In genomic region chr2:86039178-86039962, GRCh38 we compare ENCODE assay signal across 13 cellular contexts.
DNase-seq lines count a peak whose midpoint lies in the region; ATAC-seq and TF ChIP-seq lines count a peak whose summit lies in the region.
"Had no signal": no experiment of that assay in that cellular context is flagged by ENCODE, and none has a peak within 500 bp of the region (broad histone marks: within the 10 kb centered on the region; RNA-seq: fewer than 3 reads in every experiment).

No MANE protein-coding gene starts in this region.

- peaks cover 27% of the 10 kb centered on the region for H3K36me3 Mint-ChIP-seq in CD8-positive, alpha-beta T cell
- H3K36me3 Mint-ChIP-seq in central memory CD8-positive, alpha-beta T cell (ENCODE audit: insufficient read depth): peaks cover 41% of the 10 kb centered on the region

- no peak overlapping the region for H3K4me3 ChIP-seq in CD8-positive, alpha-beta T cell (ENCODE audit: low read depth, low read length)
- H3K4me3 ChIP-seq in MM.1S (ENCODE audit: low read length) (no peak overlapping the region), ovary (no peak overlapping the region)
- H3K4me3 ChIP-seq: GM12878 had no signal

- 96 to 98% (median 97%) methylated on average over 9 of the region's 9 CpGs for WGBS in ovary, 3 donors

- DNase-seq in CD8-positive, alpha-beta T cell: peak in 3 of 7 experiments; percentile 14 to 63 (median 37)
- DNase-seq in MM.1S (no peak), ovary (peak in 4 of 5 donors; percentile 10 to 26 (median 12)), erythroblast (lab: John Stamatoyannopoulos, UW) (no peak), EL (no peak)
- no peak for DNase-seq in central memory CD8-positive, alpha-beta T cell (ENCODE audit: low spot score in 2 of 2)
- DNase-seq in stimulated activated CD4-positive, alpha-beta T cell treated with anti-CD3 and anti-CD28 coated beads, Interleukin-15, amount 100 ng/mL, for 24 hours: no peak
- DNase-seq: NCI-H1092, NCI-H526 treated with DMSO at 0.1 percent for 48 hours had no signal

- no peaks in the 10 kb centered on the region for H3K9me2 ChIP-seq in MM.1S (replicated peaks; ENCODE audit: insufficient read depth, low read length)

- peaks cover 7% of the 10 kb centered on the region; the same call in 1 of the 2 replicates for H3K79me2 ChIP-seq in MM.1S (ENCODE audit: low read length)
- H3K79me2 ChIP-seq: parathyroid adenoma had no signal

- H3K9me3 Mint-ChIP-seq in CD8-positive, alpha-beta T cell: no peaks in the 10 kb centered on the region
- no peaks in the 10 kb centered on the region for H3K9me3 Mint-ChIP-seq in central memory CD8-positive, alpha-beta T cell
- H3K9me3 Mint-ChIP-seq: type B pancreatic cell had no signal

- peak overlapping the region; percentile 100 for H3K27ac Mint-ChIP-seq in CD8-positive, alpha-beta T cell
- peak overlapping the region; percentile 100 for H3K27ac Mint-ChIP-seq in central memory CD8-positive, alpha-beta T cell (ENCODE audit: low read depth)

- H3K4me2 ChIP-seq in MM.1S (ENCODE audit: low read depth, low read length): no peak overlapping the region

- CTCF ChIA-PET in CD8-positive, alpha-beta T cell (lab: Charles Lee): interaction anchor here (0.6 to 2.0 kb wide), 8 partner anchors 8 to 213 kb away, joined by 3 to 7 read pairs (median 4); partner anchors contain the start of gene ST3GAL5

- no peak overlapping the region for H3K9ac ChIP-seq in MM.1S (ENCODE audit: low read length)
- H3K9ac ChIP-seq: parathyroid adenoma had no signal

- H3F3A ChIP-seq in MM.1S (ENCODE audit: insufficient read depth, low read length): peaks cover 42% of the 10 kb centered on the region

- intact Hi-C loops in CD8-positive, alpha-beta T cell (cut with DNase I, micrococcal nuclease): loop anchor here (2.0 to 10.0 kb wide), 7 partner anchors 42 to 755 kb away; partner anchors contain the start of genes IMMT (in 2 of the 2), KDM3A (in 2 of the 2), MRPL35 (in 2 of the 2) and CD8A (in 1 of the 2)
- intact Hi-C loops in ovary (cut with DNase I): no loop called here

- no peak overlapping the region for H2AFZ ChIP-seq in MM.1S (ENCODE audit: low read length)
- H2AFZ ChIP-seq: parathyroid adenoma had no signal

- H4K20me1 ChIP-seq in MM.1S (ENCODE audit: insufficient read depth, low read length): no peaks in the 10 kb centered on the region

- no peaks in the 10 kb centered on the region for H3K27me3 ChIP-seq in CD8-positive, alpha-beta T cell (ENCODE audit: insufficient read depth, low read length)
- H3K27me3 ChIP-seq in MM.1S (replicated peaks; ENCODE audit: insufficient read depth, low read length) (no peaks in the 10 kb centered on the region), ovary (no peaks in the 10 kb centered on the region)

- no peak for ATAC-seq in CD8-positive, alpha-beta T cell
- ATAC-seq in central memory CD8-positive, alpha-beta T cell (replicated peaks; ENCODE audit: extremely low read depth, poor library complexity, severe bottlenecking): no peak
- ATAC-seq in GM21619 (IDR thresholded peaks at IDR 0.05; ENCODE audit: unreplicated experiment): no peak

- no peak for TF ChIP-seq EP300 in ovary (IDR thresholded peaks at IDR 0.05)

- peak overlapping the region; percentile 93 for H3K27ac ChIP-seq in CD8-positive, alpha-beta T cell (ENCODE audit: low read depth, low read length)
- peak overlapping the region; percentile 99 for H3K27ac ChIP-seq in MM.1S (ENCODE audit: low read length)
- H3K27ac ChIP-seq in ovary: no peak overlapping the region
- H3K27ac ChIP-seq: parathyroid adenoma had no signal

- TF ChIP-seq CTCF in CD8-positive, alpha-beta T cell (IDR thresholded peaks at IDR 0.05): no peak
- TF ChIP-seq CTCF in MM.1S (IDR thresholded peaks at IDR 0.05; ENCODE audit: low read length): no peak
- no peak for TF ChIP-seq CTCF in ovary (IDR thresholded peaks at IDR 0.05)

- TF ChIP-seq POLR2A in ovary (IDR thresholded peaks at IDR 0.05) (no peak), erythroblast (IDR thresholded peaks at IDR 0.05; ENCODE audit: low read length) (no peak)

- peaks cover 74% of the 10 kb centered on the region for H3K4me1 Mint-ChIP-seq in CD8-positive, alpha-beta T cell (ENCODE audit: low read depth)
- H3K4me1 Mint-ChIP-seq in central memory CD8-positive, alpha-beta T cell: peaks cover 67% of the 10 kb centered on the region

- peaks cover 75% of the 10 kb centered on the region for H3K4me1 ChIP-seq in CD8-positive, alpha-beta T cell (ENCODE audit: insufficient read depth, low read length)
- H3K4me1 ChIP-seq in MM.1S (ENCODE audit: low read length) (peaks cover 50% of the 10 kb centered on the region), ovary (ENCODE audit: insufficient read depth) (peaks cover 21% of the 10 kb centered on the region)
- H3K4me1 ChIP-seq: parathyroid adenoma had no signal

- POLR2A ChIA-PET in CD8-positive, alpha-beta T cell (lab: Charles Lee): interaction anchor here (1.0 to 1.7 kb wide), 4 partner anchors 29 to 186 kb away, joined by 3 to 6 read pairs (median 4); no protein-coding TSS in a partner anchor

- H3K36me3 ChIP-seq in CD8-positive, alpha-beta T cell (ENCODE audit: insufficient read depth, low read length): peaks cover 9% of the 10 kb centered on the region
- H3K36me3 ChIP-seq in MM.1S (replicated peaks; ENCODE audit: insufficient read depth, low read length) (peaks cover 6% of the 10 kb centered on the region; the same call in 1 of the 2 replicates), ovary (no peaks in the 10 kb centered on the region)

- no peaks in the 10 kb centered on the region for H3K27me3 Mint-ChIP-seq in CD8-positive, alpha-beta T cell (ENCODE audit: low read depth)
- H3K27me3 Mint-ChIP-seq in central memory CD8-positive, alpha-beta T cell: no peaks in the 10 kb centered on the region
- H3K27me3 Mint-ChIP-seq: type B pancreatic cell had no signal

- H3K4me3 Mint-ChIP-seq in CD8-positive, alpha-beta T cell: no peak overlapping the region
- peak overlapping the region; percentile 80 for H3K4me3 Mint-ChIP-seq in central memory CD8-positive, alpha-beta T cell
- H3K4me3 Mint-ChIP-seq: type B pancreatic cell had no signal

- H3K9me3 ChIP-seq in CD8-positive, alpha-beta T cell (ENCODE audit: low read length): no peaks in the 10 kb centered on the region
- H3K9me3 ChIP-seq in MM.1S (replicated peaks; ENCODE audit: insufficient read depth, low read length) (no peaks in the 10 kb centered on the region), ovary (no peaks in the 10 kb centered on the region)

Comparison
In these comparisons a context has a peak if more than half of its experiments do, and no peak if none do; other contexts are left out.
1. DNase-seq: peak in ovary (4 of 5); none in MM.1S (single experiment), central memory CD8-positive, alpha-beta T cell (0 of 2), erythroblast (0 of 2), stimulated activated CD4-positive, alpha-beta T cell treated with anti-CD3 and anti-CD28 coated beads, Interleukin-15, amount 100 ng/mL, for 24 hours (single experiment) and EL (single experiment).
2. H3K27ac ChIP-seq: peak in CD8-positive, alpha-beta T cell (single experiment) and MM.1S (single experiment); none in ovary (0 of 2).
3. intact Hi-C loops: an anchor here in CD8-positive, alpha-beta T cell (2.0 to 10.0 kb wide); none called in ovary.